ENCODE assay signal across 11 cellular contexts in the genomic region with DNA sequence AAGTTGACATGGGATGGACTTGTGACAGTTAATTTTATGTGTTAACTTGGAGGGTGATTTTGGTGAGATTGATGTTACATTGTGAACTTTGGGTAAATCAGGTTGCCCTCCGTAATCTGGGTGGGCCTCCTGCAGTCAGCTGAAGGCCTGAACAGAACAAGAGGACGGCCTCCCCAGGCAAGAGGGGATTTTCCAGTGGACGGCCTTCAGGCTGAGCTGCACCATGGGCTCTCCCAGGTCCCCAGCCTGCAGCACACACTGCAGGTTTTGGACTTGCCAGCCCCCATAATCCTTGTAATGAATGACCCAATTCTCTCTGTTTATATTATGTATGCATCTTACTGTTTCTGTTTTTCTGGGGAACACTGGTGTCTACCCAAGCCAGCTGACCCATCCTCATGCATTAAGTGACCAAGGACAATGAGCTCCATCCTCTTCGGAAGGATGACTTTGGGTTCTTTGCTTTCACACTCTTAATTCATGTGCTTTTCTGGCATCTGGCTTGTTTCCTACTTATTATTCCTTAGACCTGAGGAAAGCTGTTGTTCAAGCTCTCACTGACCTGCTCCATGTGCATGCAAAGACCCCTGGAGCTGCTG.
"Had no signal": no experiment of that assay in that cellular context is flagged by ENCODE, and none has a peak within 500 bp of the region (broad histone marks: within the 10 kb centered on the region; RNA-seq: fewer than 3 reads in every experiment).

No MANE protein-coding gene starts in this region.

- H3K9me3 ChIP-seq: HAP-1 had no signal

- FAIRE-seq: H1, H54 had no signal

- H3K4me2 ChIP-seq: GM23338 had no signal

- H2AFZ ChIP-seq: GM23248, GM23338 had no signal

- DNase-seq: GM23248, GOT3, H7, H9, HCEC 1CT, HFFc6 had no signal

- H3K9ac ChIP-seq: GM23248 had no signal

- H3K27ac ChIP-seq: GM23248 had no signal

- ATAC-seq: GM23338, HCT116 had no signal

- H3K4me1 ChIP-seq: HAP-1 had no signal

- H3K4me3 ChIP-seq: GM23248, GM23338, HAP-1 had no signal

- H3K36me3 ChIP-seq: HAP-1 had no signal
